Comparison of ENCODE assay signal across 22 cellular contexts in genomic region chr16:67333315-67333714, GRCh38. TPM values are rescaled to one million over a fixed set of nuclear protein-coding genes. Genes with fewer than 3 reads are reported as not detected.
"Had no signal": no experiment of that assay in that cellular context is flagged by ENCODE, and none has a peak within 500 bp of the region (broad histone marks: within the 10 kb centered on the region; RNA-seq: fewer than 3 reads in every experiment).

No MANE protein-coding gene starts in this region.

- DNase-seq: colonic mucosa; cortex of kidney; effector CD8-positive, alpha-beta T cell; effector memory CD8-positive, alpha-beta T cell; endodermal cell; erythroblast; foreskin keratinocyte; heart left ventricle; hypothalamus; immature natural killer cell; left cardiac atrium; left lung; left ventricle myocardium superior; lower lobe of right lung; mesenchymal stem cell; mucosa of descending colon; naive B cell had no signal

- FAIRE-seq: endometrium, frontal cortex, keratinocyte had no signal

RNA-seq across cellular contexts. Expression of gene LRRC36, which starts 6.7 kb away (rescaled TPM):
- polyA plus RNA-seq: foreskin keratinocyte, immature natural killer cell, keratinocyte had no signal

RNA-seq across cellular contexts. Expression of gene KCTD19, which starts 6.8 kb away (rescaled TPM):
- polyA plus RNA-seq: fibroblast of lung, foreskin keratinocyte, hepatocyte, immature natural killer cell, keratinocyte had no signal
